Comparison of ENCODE assay signal across 15 cellular contexts in the genomic region with DNA sequence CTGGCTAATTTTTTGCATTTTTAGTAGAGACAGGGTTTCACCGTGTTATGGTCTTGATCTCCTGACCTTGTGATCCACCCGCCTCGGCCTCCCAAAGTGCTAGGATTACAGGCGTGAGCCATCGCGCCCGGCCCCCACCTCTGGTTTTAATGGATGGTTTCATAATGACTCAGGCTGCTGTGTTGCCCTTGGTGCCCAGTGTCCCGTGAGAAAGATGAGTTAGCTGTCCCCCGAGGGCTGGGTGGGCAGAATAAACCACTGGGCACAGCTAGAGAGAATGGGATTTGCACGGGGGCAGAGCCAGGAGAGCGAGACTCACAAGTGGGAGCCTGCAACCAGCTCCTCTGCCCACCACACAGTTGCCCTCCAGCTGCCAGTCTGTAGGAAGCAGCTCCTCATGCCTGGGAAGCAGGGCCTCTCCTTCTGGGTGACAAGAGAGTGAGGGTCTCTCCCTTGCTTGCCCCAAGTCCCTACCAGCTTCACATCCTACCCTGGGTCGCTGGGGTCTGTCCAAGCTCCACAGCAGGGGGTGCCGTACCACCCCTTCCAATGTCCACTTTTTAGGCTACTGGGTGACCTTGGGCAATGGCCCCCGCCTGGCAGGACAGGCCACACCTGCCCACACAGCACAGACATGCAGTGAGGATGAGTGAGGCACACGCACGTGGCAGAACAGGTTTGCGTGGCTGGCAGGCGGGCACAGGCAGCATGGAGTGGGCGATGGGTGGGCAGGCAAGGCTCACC. TPM values are rescaled to one million over a fixed set of nuclear protein-coding genes. Genes with fewer than 3 reads are reported as not detected.
DNase-seq lines count a peak whose midpoint lies in the region; ATAC-seq, FAIRE-seq and TF ChIP-seq lines count a peak whose summit lies in the region.
"Had no signal": no experiment of that assay in that cellular context is flagged by ENCODE, and none has a peak within 500 bp of the region (broad histone marks: within the 10 kb centered on the region; RNA-seq: fewer than 3 reads in every experiment).

No MANE protein-coding gene starts in this region.

- H4K20me1 ChIP-seq in GM23248 (ENCODE audit: insufficient read depth) (no peaks in the 10 kb centered on the region), osteoblast (ENCODE audit: insufficient read depth, low read length) (no peaks in the 10 kb centered on the region)

- H3K4me1 ChIP-seq in GM23248 (ENCODE audit: insufficient read depth) (no peaks in the 10 kb centered on the region), osteoblast (ENCODE audit: insufficient read depth, low read length) (peaks cover 24% of the 10 kb centered on the region), right cardiac atrium (ENCODE audit: control insufficient read depth, insufficient read depth, low read length) (no peaks in the 10 kb centered on the region)
- H3K4me1 ChIP-seq: body of pancreas, gastrocnemius medialis, Peyer's patch, right atrium auricular region, suprapubic skin had no signal

- TF ChIP-seq CTCF in epithelial cell of proximal tubule (conservative IDR thresholded peaks at IDR 0.05; ENCODE audit: low read depth, low read length), result no peak
- no peak for TF ChIP-seq CTCF in osteoblast (IDR thresholded peaks at IDR 0.05; ENCODE audit: extremely low read depth, low read depth, low read length)

- H3K27me3 ChIP-seq in GM23248 (replicated peaks; ENCODE audit: insufficient read depth) (no peaks in the 10 kb centered on the region), osteoblast (ENCODE audit: insufficient read depth, low read length) (no peaks in the 10 kb centered on the region), right cardiac atrium (ENCODE audit: control insufficient read depth, insufficient read depth) (no peaks in the 10 kb centered on the region)
- H3K27me3 ChIP-seq: body of pancreas, gastrocnemius medialis, Peyer's patch, right atrium auricular region, suprapubic skin had no signal

- H3K9me3 ChIP-seq in GM23248 (ENCODE audit: low read depth) (no peaks in the 10 kb centered on the region), osteoblast (ENCODE audit: low read depth, low read length) (no peaks in the 10 kb centered on the region), right cardiac atrium (ENCODE audit: control insufficient read depth, low read length) (no peaks in the 10 kb centered on the region)
- H3K9me3 ChIP-seq: body of pancreas, gastrocnemius medialis, Peyer's patch, right atrium auricular region, suprapubic skin had no signal

- H3K4me2 ChIP-seq in GM23248 (ENCODE audit: unreplicated experiment) (no peak overlapping the region), osteoblast (ENCODE audit: insufficient read depth, low read length) (peak overlapping the region; percentile 47)

- H3K79me2 ChIP-seq in GM23248 (ENCODE audit: insufficient read depth) (no peaks in the 10 kb centered on the region), osteoblast (ENCODE audit: insufficient read depth, low read length) (no peaks in the 10 kb centered on the region)

- no peak overlapping the region for H2AFZ ChIP-seq in GM23248
- no peak overlapping the region for H2AFZ ChIP-seq in osteoblast (ENCODE audit: low read length)

- DNase-seq in GM23248 (peak; percentile 28), RCC 7860 (ENCODE audit: low spot score) (peak; percentile 83), epithelial cell of proximal tubule (ENCODE audit: low read depth) (peak; percentile 39), osteoblast (ENCODE audit: insufficient read length, low spot score, missing footprints) (peak; percentile 95), right cardiac atrium (no peak), DMS79 (lab: John Stamatoyannopoulos, UW) (no peak), GM19239 (ENCODE audit: insufficient read length, low spot score) (no peak)
- DNase-seq: body of pancreas; effector CD4-positive, alpha-beta T cell; gastrocnemius medialis; Peyer's patch; stimulated activated CD4-positive, alpha-beta T cell treated with anti-CD3 and anti-CD28 coated beads, Interleukin-1b, Interleukin-23, amount 100 ng/mL, for 48 hours had no signal

- in situ Hi-C loops in GM23248 (cut with MboI), result no loop called here

- no peak overlapping the region for H3K4me3 ChIP-seq in GM23248
- no peak overlapping the region for H3K4me3 ChIP-seq in epithelial cell of proximal tubule (ENCODE audit: low read depth, low read length)
- H3K4me3 ChIP-seq in osteoblast (ENCODE audit: insufficient read depth, low read length), result peak overlapping the region; percentile 4
- no peak overlapping the region for H3K4me3 ChIP-seq in right cardiac atrium (ENCODE audit: low read length)
- H3K4me3 ChIP-seq: body of pancreas, gastrocnemius medialis, Peyer's patch, right atrium auricular region, suprapubic skin had no signal

- 90 to 92% methylated on average over 19 of the region's 19 CpGs for whole genome bisulfite sequencing in GM23248 (ENCODE audit: low coverage in 1 of 2, low lambda C conversion rate in 2 of 2, missing lambda C conversion rate in 2 of 2), 2 experiments
- 93% methylated on average over 19 of the region's 19 CpGs for WGBS in right cardiac atrium

- FAIRE-seq in RCC 7860 (lab: Jason Lieb, UNC) (peak; percentile 84), GM19239 (lab: Jason Lieb, UNC) (no peak)

- H3K9me2 ChIP-seq in GM23248 (ENCODE audit: insufficient read depth), result no peaks in the 10 kb centered on the region

- H3F3A ChIP-seq in GM23248 (ENCODE audit: insufficient read depth), result no peaks in the 10 kb centered on the region

- H3K9ac ChIP-seq in GM23248, result no peak overlapping the region

- ATAC-seq in right cardiac atrium (no peak), HG02938 (IDR thresholded peaks at IDR 0.05; ENCODE audit: unreplicated experiment) (no peak)
- ATAC-seq: body of pancreas, gastrocnemius medialis had no signal

- intact Hi-C loops in right cardiac atrium (cut with DNase I), result no loop called here

- H3K36me3 ChIP-seq in GM23248 (ENCODE audit: low read depth) (no peaks in the 10 kb centered on the region), osteoblast (ENCODE audit: insufficient read depth, low read length) (peaks cover 15% of the 10 kb centered on the region)

- H3K27ac ChIP-seq in GM23248, result no peak overlapping the region
- H3K27ac ChIP-seq in osteoblast (ENCODE audit: low read depth, low read length), result peak overlapping the region; percentile 48
- H3K27ac ChIP-seq in right cardiac atrium (ENCODE audit: low read length), result no peak overlapping the region
- H3K27ac ChIP-seq: body of pancreas, gastrocnemius medialis, Peyer's patch, right atrium auricular region, suprapubic skin had no signal

RNA-seq across cellular contexts. Expression of a gene that starts 16.1 kb away (rescaled TPM):
- total RNA-seq in GM23248 (2014; rRNA removed; shearing (Covaris generic)), result 26.8 and 50.0 TPM in 2 replicates
- polyA plus RNA-seq in GM23248 (2016; fragmentation: Nextera tagmentation; extraction: Ambion mirVana), result 27.4 and 30.9 TPM in 2 replicates
- 10.3 and 12.3 TPM in 2 replicates for total RNA-seq in epithelial cell of proximal tubule
- 30.4 and 35.8 TPM in 2 replicates for total RNA-seq in osteoblast
- total RNA-seq in right cardiac atrium, result 10 to 100 TPM; 13.8 to 17.5 (median 15.5) TPM
- 9.6 TPM for polyA plus RNA-seq in right cardiac atrium

RNA-seq across cellular contexts. Expression of a gene that starts 42.1 kb away (rescaled TPM):
- total RNA-seq in GM23248 (2014; rRNA removed; shearing (Covaris generic)), result 44.4 and 61.5 TPM in 2 replicates
- polyA plus RNA-seq in GM23248 (2016; fragmentation: Nextera tagmentation; extraction: Ambion mirVana) (24.3 and 25.5 TPM in 2 replicates), right cardiac atrium (61.2 TPM)
- total RNA-seq in epithelial cell of proximal tubule (31.5 and 40.3 TPM in 2 replicates), osteoblast (63.1 and 76.7 TPM in 2 replicates), right cardiac atrium (10 to 100 TPM; 53.3 to 67.3 (median 62.9) TPM)

RNA-seq across cellular contexts. Expression of a gene that starts 45.7 kb away (rescaled TPM):
- total RNA-seq in GM23248 (2014; rRNA removed; shearing (Covaris generic)), result 23.1 and 26.9 TPM in 2 replicates
- polyA plus RNA-seq in GM23248 (2016; fragmentation: Nextera tagmentation; extraction: Ambion mirVana) (66.3 and 73.0 TPM in 2 replicates), right cardiac atrium (76.8 TPM)
- total RNA-seq in epithelial cell of proximal tubule (62.5 and 89.8 TPM in 2 replicates), osteoblast (11.2 and 12.7 TPM in 2 replicates), right cardiac atrium (10 to 100 TPM; 20.6 to 28.1 (median 23.2) TPM)

RNA-seq across cellular contexts. Expression of a gene that starts 46.8 kb away (rescaled TPM):
- 25.7 and 29.1 TPM in 2 replicates for total RNA-seq in GM23248 (2014; rRNA removed; shearing (Covaris generic))
- polyA plus RNA-seq in GM23248 (2016; fragmentation: Nextera tagmentation; extraction: Ambion mirVana) (24.3 and 28.2 TPM in 2 replicates), right cardiac atrium (7.3 TPM)
- total RNA-seq in epithelial cell of proximal tubule (15.2 and 17.0 TPM in 2 replicates), osteoblast (22.4 and 28.3 TPM in 2 replicates), right cardiac atrium (10 to 100 TPM; 10.0 to 18.2 (median 13.7) TPM)

Comparison
In these comparisons a context has a peak if more than half of its experiments do, and no peak if none do; other contexts are left out.
1. DNase-seq: peak in GM23248 (single experiment), RCC 7860 (single experiment), epithelial cell of proximal tubule (single experiment) and osteoblast (single experiment); none in right cardiac atrium (0 of 3), DMS79 (single experiment) and GM19239 (single experiment).